In genomic region chr9:117783828-117784227, GRCh38 we compare ENCODE assay signal across 9 cellular contexts.
DNase-seq lines count a peak whose midpoint lies in the region; ATAC-seq and TF ChIP-seq lines count a peak whose summit lies in the region.
"Had no signal": no experiment of that assay in that cellular context is flagged by ENCODE, and none has a peak within 500 bp of the region (broad histone marks: within the 10 kb centered on the region; RNA-seq: fewer than 3 reads in every experiment).

No MANE protein-coding gene starts in this region.

- no peak overlapping the region for H3K27ac Mint-ChIP-seq in activated T-helper 17 cell treated with anti-CD3 and anti-CD28 coated beads, Interleukin-2, amount 50 U/mL, for 72 hours

- no peaks in the 10 kb centered on the region for H3K36me3 Mint-ChIP-seq in activated T-helper 17 cell treated with anti-CD3 and anti-CD28 coated beads, Interleukin-2, amount 50 U/mL, for 72 hours (ENCODE audit: low read depth)

- no peaks in the 10 kb centered on the region for H3K9me3 ChIP-seq in neutrophil

- peak; percentile 9 for TF ChIP-seq CTCF in neutrophil (IDR thresholded peaks at IDR 0.05)
- no peak for TF ChIP-seq CTCF in foreskin fibroblast (IDR thresholded peaks at IDR 0.05; ENCODE audit: low read depth, low read length)

- no peaks in the 10 kb centered on the region for H3K27me3 Mint-ChIP-seq in activated T-helper 17 cell treated with anti-CD3 and anti-CD28 coated beads, Interleukin-2, amount 50 U/mL, for 72 hours

- H3K4me3 ChIP-seq in neutrophil (ENCODE audit: low read depth in 1 of 2, low read length in 1 of 2) (peak overlapping the region; percentile 65 to 67), foreskin fibroblast (ENCODE audit: low read depth in 1 of 2, low read length in 2 of 2) (no peak overlapping the region)

- ATAC-seq in GM19397 (IDR thresholded peaks at IDR 0.05; ENCODE audit: unreplicated experiment) (peak; percentile 79), HG03280 (IDR thresholded peaks at IDR 0.05; ENCODE audit: unreplicated experiment) (peak; percentile 83)
- peak; percentile 75 for ATAC-seq in activated T-helper 17 cell treated with anti-CD3 and anti-CD28 coated beads, Interleukin-2, amount 50 U/mL, for 72 hours (replicated peaks)
- ATAC-seq: HCT116 had no signal

- H3K4me1 Mint-ChIP-seq in activated T-helper 17 cell treated with anti-CD3 and anti-CD28 coated beads, Interleukin-2, amount 50 U/mL, for 72 hours = no peaks in the 10 kb centered on the region

- peak; percentile 3 for DNase-seq in COLO829 (ENCODE audit: low spot score)
- DNase-seq in foreskin fibroblast = no peak
- DNase-seq in NK-92 treated with Interleukin-12 subunit alpha and Interleukin-12 subunit beta, amount 100 ng/mL, for 24 hours (lab: John Stamatoyannopoulos, UW) = no peak
- no peak for DNase-seq in NCI-H524 treated with DMSO at 0.1 percent for 48 hours (lab: John Stamatoyannopoulos, UW)

- no peaks in the 10 kb centered on the region for H3K9me3 Mint-ChIP-seq in activated T-helper 17 cell treated with anti-CD3 and anti-CD28 coated beads, Interleukin-2, amount 50 U/mL, for 72 hours

- H3K27me3 ChIP-seq in neutrophil = no peaks in the 10 kb centered on the region

- no peak overlapping the region for H3K4me3 Mint-ChIP-seq in activated T-helper 17 cell treated with anti-CD3 and anti-CD28 coated beads, Interleukin-2, amount 50 U/mL, for 72 hours

- peaks cover 27 to 29% of the 10 kb centered on the region in 2 experiments for H3K4me1 ChIP-seq in neutrophil (ENCODE audit: control insufficient read depth in 1 of 2, insufficient read depth in 1 of 2, low read depth in 1 of 2, low read length in 1 of 2)

- H3K27ac ChIP-seq in neutrophil = peak overlapping the region; percentile 91

- no peaks in the 10 kb centered on the region for H3K36me3 ChIP-seq in neutrophil

Comparison
In these comparisons a context has a peak if more than half of its experiments do, and no peak if none do; other contexts are left out.
1. H3K4me3 ChIP-seq: peak in neutrophil (2 of 2); none in foreskin fibroblast (0 of 2).
2. Peak in every context shown above with its lines, with median percentiles within 50 percentile points of each other: ATAC-seq.